In the genomic region with DNA sequence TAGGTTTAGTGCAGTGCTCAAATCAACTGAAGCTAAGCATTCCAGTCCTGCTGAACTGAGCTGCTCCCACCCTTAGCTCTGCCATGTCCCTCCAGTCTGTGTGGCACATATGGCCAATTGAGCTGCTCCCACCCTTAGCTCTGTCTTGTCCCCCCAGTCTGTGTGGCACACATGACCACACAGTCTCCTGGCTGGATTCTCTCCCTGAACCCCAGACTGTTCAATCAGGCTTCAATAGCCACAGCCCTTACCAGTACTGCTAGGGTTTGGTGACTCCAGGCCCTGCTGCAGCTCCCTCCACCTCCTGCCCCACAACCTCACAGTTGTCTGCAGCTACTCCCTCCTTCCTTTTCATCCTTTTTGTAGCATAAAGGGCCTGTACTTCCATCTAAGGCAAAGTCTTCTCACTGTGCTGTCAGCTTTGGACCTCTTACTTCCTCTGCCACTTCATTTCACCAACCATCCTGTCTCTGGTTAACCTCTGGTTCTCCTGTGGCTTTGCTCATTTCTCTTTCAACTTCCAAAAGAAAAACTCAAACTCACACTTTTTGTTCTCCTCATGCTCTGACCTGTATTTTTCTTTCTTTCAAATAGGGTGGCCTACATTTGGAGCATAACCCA, we compare ENCODE assay signal across 10 cellular contexts. TPM values are rescaled to one million over a fixed set of nuclear protein-coding genes. Genes with fewer than 3 reads are reported as not detected.
A peak's percentile ranks its signal among the peaks of the same experiment; 100 is the strongest.
DNase-seq lines count a peak whose midpoint lies in the region; ATAC-seq and TF ChIP-seq lines count a peak whose summit lies in the region.
"Had no signal": no experiment of that assay in that cellular context is flagged by ENCODE, and none has a peak within 500 bp of the region (broad histone marks: within the 10 kb centered on the region; RNA-seq: fewer than 3 reads in every experiment).

No MANE protein-coding gene starts in this region.

- no peaks in the 10 kb centered on the region for H3K36me3 Mint-ChIP-seq in activated CD8-positive, alpha-beta T cell treated with anti-CD3 and anti-CD28 coated beads for 36 hours (ENCODE audit: low read depth)
- H3K36me3 Mint-ChIP-seq in progenitor cell of endocrine pancreas (ENCODE audit: insufficient read depth): peaks cover 7% of the 10 kb centered on the region

- H3K36me3 ChIP-seq in uterus: no peaks in the 10 kb centered on the region

- no peak for TF ChIP-seq CTCF in activated CD8-positive, alpha-beta T cell treated with anti-CD3 and anti-CD28 coated beads for 36 hours (IDR thresholded peaks at IDR 0.05)
- TF ChIP-seq CTCF in progenitor cell of endocrine pancreas (IDR thresholded peaks at IDR 0.05; ENCODE audit: unreplicated experiment) (no peak), uterus (IDR thresholded peaks at IDR 0.05) (no peak)

- H3K9me3 Mint-ChIP-seq in activated CD8-positive, alpha-beta T cell treated with anti-CD3 and anti-CD28 coated beads for 36 hours: peaks cover 6% of the 10 kb centered on the region
- H3K9me3 Mint-ChIP-seq in progenitor cell of endocrine pancreas (ENCODE audit: low read depth): peaks cover 5% of the 10 kb centered on the region

- no peak overlapping the region for H3K27ac Mint-ChIP-seq in activated CD8-positive, alpha-beta T cell treated with anti-CD3 and anti-CD28 coated beads for 36 hours
- no peak overlapping the region for H3K27ac Mint-ChIP-seq in progenitor cell of endocrine pancreas
- H3K27ac Mint-ChIP-seq: activated B cell treated with CpG ODN at 0.5 μM for 24 hours had no signal

- peaks cover 12% of the 10 kb centered on the region for H3K4me1 Mint-ChIP-seq in activated CD8-positive, alpha-beta T cell treated with anti-CD3 and anti-CD28 coated beads for 36 hours (ENCODE audit: low read depth)
- H3K4me1 Mint-ChIP-seq in progenitor cell of endocrine pancreas (ENCODE audit: low read depth): no peaks in the 10 kb centered on the region
- H3K4me1 Mint-ChIP-seq: activated B cell treated with CpG ODN at 0.5 μM for 24 hours had no signal

- no peak overlapping the region for H3K4me3 ChIP-seq in uterus

- no peak overlapping the region for H3K27ac ChIP-seq in uterus

- DNase-seq in activated CD8-positive, alpha-beta T cell treated with anti-CD3 and anti-CD28 coated beads for 36 hours: peak; percentile 14
- DNase-seq in NCI-H345 (lab: John Stamatoyannopoulos, UW) (no peak), progenitor cell of endocrine pancreas (ENCODE audit: low spot score, unreplicated experiment) (no peak), LoVo (ENCODE audit: low spot score) (no peak), uterus (no peak)
- DNase-seq: activated B cell treated with CpG ODN at 0.5 μM for 24 hours, NCI-H748 treated with DMSO at 0.1 percent for 48 hours had no signal

- ATAC-seq in GM18508 (IDR thresholded peaks at IDR 0.05; ENCODE audit: insufficient read depth, unreplicated experiment) (peak; percentile 73), GM19467 (IDR thresholded peaks at IDR 0.05; ENCODE audit: unreplicated experiment) (peak; percentile 76), HG03066 (IDR thresholded peaks at IDR 0.05; ENCODE audit: low read depth, unreplicated experiment) (peak; percentile 77)
- ATAC-seq in activated CD8-positive, alpha-beta T cell treated with anti-CD3 and anti-CD28 coated beads for 36 hours: peak; percentile 68

- POLR2A ChIA-PET in activated CD8-positive, alpha-beta T cell treated with anti-CD3 and anti-CD28 coated beads for 36 hours (lab: Charles Lee): no interaction called here

- no peaks in the 10 kb centered on the region for H3K27me3 Mint-ChIP-seq in activated CD8-positive, alpha-beta T cell treated with anti-CD3 and anti-CD28 coated beads for 36 hours
- H3K27me3 Mint-ChIP-seq in progenitor cell of endocrine pancreas: no peaks in the 10 kb centered on the region
- H3K27me3 Mint-ChIP-seq: activated B cell treated with CpG ODN at 0.5 μM for 24 hours had no signal

- CTCF ChIA-PET in activated CD8-positive, alpha-beta T cell treated with anti-CD3 and anti-CD28 coated beads for 36 hours (lab: Charles Lee): interaction anchor here (0.7 to 0.9 kb wide), 2 partner anchors 10 to 77 kb away, joined by 3 read pairs; no protein-coding TSS in a partner anchor

- no peaks in the 10 kb centered on the region for H3K27me3 ChIP-seq in uterus

- no peak overlapping the region for H3K4me3 Mint-ChIP-seq in activated CD8-positive, alpha-beta T cell treated with anti-CD3 and anti-CD28 coated beads for 36 hours
- H3K4me3 Mint-ChIP-seq in progenitor cell of endocrine pancreas (ENCODE audit: low read depth): no peak overlapping the region
- H3K4me3 Mint-ChIP-seq: activated B cell treated with CpG ODN at 0.5 μM for 24 hours had no signal

- H3K9me3 ChIP-seq in uterus: no peaks in the 10 kb centered on the region

- no peak for TF ChIP-seq POLR2A in uterus (IDR thresholded peaks at IDR 0.05)

- intact Hi-C loops in activated CD8-positive, alpha-beta T cell treated with anti-CD3 and anti-CD28 coated beads for 36 hours (cut with micrococcal nuclease): no loop called here
- intact Hi-C loops in uterus (cut with DNase I; ENCODE audit: low total_unique reads): no loop called here

- H3K4me1 ChIP-seq in uterus: no peaks in the 10 kb centered on the region

RNA-seq across cellular contexts. Expression of a gene that starts 50.8 kb away (rescaled TPM):
- not detected for total RNA-seq in activated CD8-positive, alpha-beta T cell treated with anti-CD3 and anti-CD28 coated beads for 36 hours
- total RNA-seq in progenitor cell of endocrine pancreas: 5.2 and 7.8 TPM in 2 replicates
- total RNA-seq in uterus: 10 to 100 TPM in 2 of 4 donors, 1 to 10 TPM in 1, under 1 TPM in 1; 0.51 to 37.5 (median 15.6) TPM
- total RNA-seq: activated B cell treated with CpG ODN at 0.5 μM for 24 hours had no signal
